16 cellular contexts compared by ENCODE assay signal in the genomic region with DNA sequence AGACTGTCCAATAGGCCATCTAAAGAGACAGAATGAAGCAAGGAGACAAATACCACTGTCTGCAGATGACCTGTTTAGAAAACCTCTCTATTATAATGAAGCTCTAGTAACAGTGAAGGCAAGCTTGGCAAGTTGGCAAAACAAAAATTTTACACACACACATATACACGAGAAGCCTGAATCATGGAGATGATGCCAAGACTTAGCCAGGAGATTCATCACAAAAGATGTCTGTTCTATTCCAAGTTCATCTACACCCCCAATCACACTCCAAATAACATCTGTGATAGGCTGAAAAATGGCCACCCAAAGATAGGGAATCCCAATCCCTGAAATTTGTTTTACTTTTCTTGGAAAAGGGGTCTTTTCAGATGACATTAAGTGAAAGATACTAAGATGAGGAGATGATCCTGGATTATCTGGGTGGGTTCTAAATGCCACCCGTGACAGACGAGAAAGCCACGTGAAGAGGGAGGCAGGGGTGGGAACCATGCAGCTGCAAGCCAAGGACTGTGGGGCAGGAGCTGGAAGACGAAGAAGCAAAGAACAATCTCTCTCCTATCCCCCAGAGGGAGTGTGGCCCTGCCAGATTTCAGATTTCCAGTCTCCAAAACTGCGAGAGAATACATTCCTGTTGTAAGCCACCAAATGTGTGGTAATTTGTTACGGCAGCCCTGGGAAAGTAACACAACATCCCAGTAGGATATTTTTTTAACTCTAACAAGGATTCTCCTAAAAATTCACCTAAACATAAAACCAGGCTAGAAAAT. TPM values are rescaled to one million over a fixed set of nuclear protein-coding genes. Genes with fewer than 3 reads are reported as not detected.
DNase-seq lines count a peak whose midpoint lies in the region; ATAC-seq and TF ChIP-seq lines count a peak whose summit lies in the region.
"Had no signal": no experiment of that assay in that cellular context is flagged by ENCODE, and none has a peak within 500 bp of the region (broad histone marks: within the 10 kb centered on the region; RNA-seq: fewer than 3 reads in every experiment).

No MANE protein-coding gene starts in this region.

- no peak overlapping the region for H4K12ac ChIP-seq in trophoblast cell (ENCODE audit: low read depth, low read length)

- H4K8ac ChIP-seq in trophoblast cell (ENCODE audit: low read depth, low read length) = no peak overlapping the region

- H3K4me1 ChIP-seq in OCI-LY7 (ENCODE audit: insufficient read depth, low read length, poor library complexity, severe bottlenecking) (peaks cover 25% of the 10 kb centered on the region), trophoblast cell (ENCODE audit: control insufficient read depth in 1 of 2, insufficient read depth in 2 of 2, low read length in 2 of 2) (no peaks in the 10 kb centered on the region), mucosa of descending colon (ENCODE audit: low read depth) (no peaks in the 10 kb centered on the region)
- H3K4me1 ChIP-seq: BE2C had no signal

- TSS peak; percentile 24 for BruUV-seq in OCI-LY7 (replicated peaks; lab: Mats Ljungman, UMichigan)

- H2BK12ac ChIP-seq in trophoblast cell (ENCODE audit: low read length) = no peak overlapping the region

- H3K23ac ChIP-seq in trophoblast cell (ENCODE audit: low read length) = no peak overlapping the region

- H3K4me3 ChIP-seq in OCI-LY7 (ENCODE audit: low read depth, low read length, poor library complexity, severe bottlenecking) (no peak overlapping the region), dorsolateral prefrontal cortex (peak overlapping the region in 4 of 59 donors; percentile 1 to 33 (median 12)), trophoblast cell (ENCODE audit: low read depth, low read length) (no peak overlapping the region), mucosa of descending colon (no peak overlapping the region)

- H4K20me1 ChIP-seq in OCI-LY7 (ENCODE audit: insufficient read depth, low read length) = peaks cover 8% of the 10 kb centered on the region; the same call in 1 of the 2 replicates

- peaks cover 38% of the 10 kb centered on the region for H3K4me1 Mint-ChIP-seq in activated CD4-positive, alpha-beta memory T cell treated with anti-CD3 and anti-CD28 coated beads for 36 hours (ENCODE audit: low read depth)

- no peak overlapping the region for H3K9ac ChIP-seq in trophoblast cell (ENCODE audit: low read length)

- no peak overlapping the region for H3K4me3 Mint-ChIP-seq in activated CD4-positive, alpha-beta memory T cell treated with anti-CD3 and anti-CD28 coated beads for 36 hours
- H3K4me3 Mint-ChIP-seq: CD4-positive, alpha-beta memory T cell had no signal

- H3K79me2 ChIP-seq in OCI-LY7 (ENCODE audit: insufficient read depth, low read depth, low read length) (peaks cover 83% of the 10 kb centered on the region), trophoblast cell (ENCODE audit: control insufficient read depth, insufficient read depth, low read length, poor library complexity) (peaks cover 12% of the 10 kb centered on the region)

- H4K91ac ChIP-seq in trophoblast cell (ENCODE audit: low read depth, low read length) = no peak overlapping the region

- no peaks in the 10 kb centered on the region for H3K27me3 Mint-ChIP-seq in activated CD4-positive, alpha-beta memory T cell treated with anti-CD3 and anti-CD28 coated beads for 36 hours
- H3K27me3 Mint-ChIP-seq: CD4-positive, alpha-beta memory T cell had no signal

- H3K18ac ChIP-seq in trophoblast cell (ENCODE audit: low read length) = no peak overlapping the region

- H3K9me2 ChIP-seq in OCI-LY7 (ENCODE audit: insufficient read depth, low read length) = no peaks in the 10 kb centered on the region

- H3K9me3 ChIP-seq in OCI-LY7 (ENCODE audit: low read length) (no peaks in the 10 kb centered on the region), trophoblast cell (ENCODE audit: insufficient read depth, low read depth, low read length) (no peaks in the 10 kb centered on the region), mucosa of descending colon (no peaks in the 10 kb centered on the region)
- H3K9me3 ChIP-seq: BE2C had no signal

- no peaks in the 10 kb centered on the region for H3K79me1 ChIP-seq in trophoblast cell (ENCODE audit: low read length)

- ATAC-seq in mucosa of descending colon (no peak), GM19397 (IDR thresholded peaks at IDR 0.05; ENCODE audit: unreplicated experiment) (no peak)
- ATAC-seq: HCT116 had no signal

- CTCF ChIA-PET in OCI-LY7 (lab: Charles Lee; ENCODE audit: unreplicated experiment) = no interaction called here
- CTCF ChIA-PET in activated CD4-positive, alpha-beta memory T cell treated with anti-CD3 and anti-CD28 coated beads for 36 hours (lab: Charles Lee) = no interaction called here

- H2AFZ ChIP-seq in OCI-LY7 (ENCODE audit: low read length) = no peak overlapping the region
- H2AFZ ChIP-seq in trophoblast cell (ENCODE audit: insufficient read depth, low read length, poor library complexity) = no peak overlapping the region

- peaks cover 4% of the 10 kb centered on the region for H3K36me3 Mint-ChIP-seq in activated CD4-positive, alpha-beta memory T cell treated with anti-CD3 and anti-CD28 coated beads for 36 hours

- POLR2A ChIA-PET in OCI-LY7 (lab: Charles Lee) = interaction anchor here (1.2 kb wide), 1 partner anchor 16 kb away, joined by 3 read pairs; no protein-coding TSS in a partner anchor
- POLR2A ChIA-PET in activated CD4-positive, alpha-beta memory T cell treated with anti-CD3 and anti-CD28 coated beads for 36 hours (lab: Charles Lee) = no interaction called here

- intact Hi-C loops in OCI-LY7 (cut with micrococcal nuclease; ENCODE audit: unreplicated experiment) = no loop called here
- intact Hi-C loops in dorsolateral prefrontal cortex (cut with DNase I) = no loop called here
- intact Hi-C loops in mucosa of descending colon (cut with DNase I, micrococcal nuclease) = no loop called here
- intact Hi-C loops in activated CD4-positive, alpha-beta memory T cell treated with anti-CD3 and anti-CD28 coated beads for 36 hours (cut with micrococcal nuclease) = no loop called here

- H3K27me3 ChIP-seq in dorsolateral prefrontal cortex = no peaks in the 10 kb centered on the region
- no peaks in the 10 kb centered on the region for H3K27me3 ChIP-seq in trophoblast cell (ENCODE audit: insufficient read depth, low read length)
- H3K27me3 ChIP-seq: BE2C had no signal

- no peaks in the 10 kb centered on the region for H3K9me3 Mint-ChIP-seq in activated CD4-positive, alpha-beta memory T cell treated with anti-CD3 and anti-CD28 coated beads for 36 hours

- no peak overlapping the region for H3K14ac ChIP-seq in trophoblast cell (ENCODE audit: low read length)

- H2BK5ac ChIP-seq in trophoblast cell (ENCODE audit: low read depth, low read length, poor library complexity) = no peak overlapping the region

- H3K27ac ChIP-seq in OCI-LY7 (ENCODE audit: low read depth, low read length, poor library complexity, severe bottlenecking) (no peak overlapping the region), dorsolateral prefrontal cortex (peak overlapping the region in 53 of 59 donors; percentile 3 to 83 (median 58)), trophoblast cell (ENCODE audit: low read depth, low read length) (no peak overlapping the region)

- no peak for TF ChIP-seq CTCF in OCI-LY7 (conservative IDR thresholded peaks at IDR 0.05; ENCODE audit: low read length)
- peak in 2 of 56 donors; percentile 11 to 15 for TF ChIP-seq CTCF in dorsolateral prefrontal cortex (IDR thresholded peaks at IDR 0.05 in 54 of 56, conservative IDR thresholded peaks at IDR 0.05 in 2 of 56; ENCODE audit: low read depth in 1 of 56, partially characterized antibody in 56 of 56)
- no peak for TF ChIP-seq CTCF in mucosa of descending colon (IDR thresholded peaks at IDR 0.05)

- DNase-seq in GM03348 (ENCODE audit: low spot score) (peak; percentile 29), OCI-LY7 (ENCODE audit: low spot score) (no peak), dorsolateral prefrontal cortex (no peak), trophoblast cell (no peak), mucosa of descending colon (no peak)
- DNase-seq in activated CD4-positive, alpha-beta memory T cell treated with anti-CD3 and anti-CD28 coated beads for 36 hours = no peak
- DNase-seq: ACHN; BE2C; CD4-positive, alpha-beta memory T cell; IMR-90; NCI-H1417 treated with DMSO at 0.1 percent for 48 hours; NCI-H2029; NCI-H2171 treated with DMSO at 0.1 percent for 48 hours; NCI-H774 had no signal

- peaks cover 22% of the 10 kb centered on the region for H3K36me3 ChIP-seq in OCI-LY7 (ENCODE audit: insufficient read depth, low read length)
- H3K36me3 ChIP-seq in trophoblast cell (ENCODE audit: control insufficient read depth in 1 of 2, insufficient read depth in 2 of 2, low read length in 2 of 2) = peaks cover 1 to 2% of the 10 kb centered on the region in 2 experiments
- H3K36me3 ChIP-seq in mucosa of descending colon (ENCODE audit: low read depth) = no peaks in the 10 kb centered on the region
- H3K36me3 ChIP-seq: BE2C had no signal

- H3K4me2 ChIP-seq in OCI-LY7 (ENCODE audit: low read length) (no peak overlapping the region), trophoblast cell (ENCODE audit: low read length) (no peak overlapping the region)

- H3K27ac Mint-ChIP-seq in activated CD4-positive, alpha-beta memory T cell treated with anti-CD3 and anti-CD28 coated beads for 36 hours = no peak overlapping the region

- peak overlapping the region; percentile 2 for H3K4ac ChIP-seq in trophoblast cell (ENCODE audit: low read depth, low read length)

- no peak overlapping the region for H2BK120ac ChIP-seq in trophoblast cell (ENCODE audit: insufficient read depth, low read length, poor library complexity)

- H2AK5ac ChIP-seq in trophoblast cell (ENCODE audit: low read length) = no peak overlapping the region

- WGBS in trophoblast cell (ENCODE audit: extremely low coverage, insufficient coverage, insufficient read length) = no CpG with 5 or more reads among the region's 7 CpGs

RNA-seq across cellular contexts. Expression of a gene that starts 20.0 kb away (rescaled TPM):
- total RNA-seq in OCI-LY7 (2014; rRNA removed; shearing (Covaris generic)) = 155 and 176 TPM in 2 replicates
- total RNA-seq in OCI-LY7 (2022) = 148 and 170 TPM in 2 replicates
- total RNA-seq in dorsolateral prefrontal cortex = 100 to 1,000 TPM; 216 to 367 (median 256) TPM
- polyA plus RNA-seq in trophoblast cell (2013) = 771 and 822 TPM in 2 replicates
- 100 to 1,000 TPM; 363 to 417 (median 379) TPM for total RNA-seq in mucosa of descending colon
- total RNA-seq in activated CD4-positive, alpha-beta memory T cell treated with anti-CD3 and anti-CD28 coated beads for 36 hours = 100 to 1,000 TPM; 243 to 251 TPM

RNA-seq across cellular contexts. Expression of a gene that starts 20.2 kb away (rescaled TPM):
- total RNA-seq in OCI-LY7 (2014; rRNA removed; shearing (Covaris generic)) = 198 and 222 TPM in 2 replicates
- total RNA-seq in OCI-LY7 (2022) (275 and 301 TPM in 2 replicates), dorsolateral prefrontal cortex (100 to 1,000 TPM; 149 to 396 (median 221) TPM), mucosa of descending colon (100 to 1,000 TPM; 185 to 262 (median 221) TPM)
- 334 and 340 TPM in 2 replicates for polyA plus RNA-seq in trophoblast cell (2013)
- total RNA-seq in activated CD4-positive, alpha-beta memory T cell treated with anti-CD3 and anti-CD28 coated beads for 36 hours = 100 to 1,000 TPM; 255 to 261 TPM

Comparison
In these comparisons a context has a peak if more than half of its experiments do, and no peak if none do; other contexts are left out.
1. H3K27ac ChIP-seq: peak in dorsolateral prefrontal cortex (53 of 59); none in OCI-LY7 (single experiment) and trophoblast cell (single experiment).